In genomic region chr18:318791-319291, GRCh38 we compare ENCODE assay signal across 29 cellular contexts. TPM values are rescaled to one million over a fixed set of nuclear protein-coding genes. Genes with fewer than 3 reads are reported as not detected.
A peak's percentile ranks its signal among the peaks of the same experiment; 100 is the strongest.
DNase-seq lines count a peak whose midpoint lies in the region; TF ChIP-seq lines count a peak whose summit lies in the region.
"Had no signal": no experiment of that assay in that cellular context is flagged by ENCODE, and none has a peak within 500 bp of the region (broad histone marks: within the 10 kb centered on the region; RNA-seq: fewer than 3 reads in every experiment).

No MANE protein-coding gene starts in this region.

- no peak for DNase-seq in H9
- peak; percentile 32 for DNase-seq in MG63
- peak; percentile 25 for DNase-seq in fibroblast of mammary gland (ENCODE audit: low read depth)
- no peak for DNase-seq in osteocyte (ENCODE audit: extremely low spot score, unreplicated experiment)
- no peak for DNase-seq in NCI-H2029 (lab: John Stamatoyannopoulos, UW)
- DNase-seq in NCI-H2107 treated with DMSO at 0.1 percent for 48 hours (lab: John Stamatoyannopoulos, UW; ENCODE audit: unreplicated experiment), result no peak
- DNase-seq in SK-N-DZ (ENCODE audit: low spot score), result no peak
- DNase-seq: BE2C; CD8-positive, alpha-beta memory T cell; DMS79 treated with DMSO at 0.1 percent for 48 hours; HFFc6; KBM-7; NCI-H1092; NCI-H1417 treated with DMSO at 0.1 percent for 48 hours; NCI-H1694 treated with DMSO at 0.1 percent for 48 hours; NCI-H2081 treated with DMSO at 0.1 percent for 48 hours; NCI-H2171 treated with DMSO at 0.1 percent for 48 hours; NCI-H446; NCI-H524 treated with DMSO at 0.1 percent for 48 hours; NCI-H82; PC-9; Right ventricle myocardium superior; RPMI8226; T-cell had no signal

- no CpG with 5 or more reads among the region's 9 CpGs for WGBS in H9 (ENCODE audit: extremely low coverage, insufficient read length, low lambda C conversion rate)

- no peak overlapping the region for H3K4me2 ChIP-seq in H9 (ENCODE audit: insufficient read depth, insufficient read length, low read length)
- H3K4me2 ChIP-seq: A549, GM23338, PC-9 had no signal

- peak overlapping the region; percentile 75 for H3K56ac ChIP-seq in H9 (ENCODE audit: insufficient read length, low read depth, low read length)

- H4K91ac ChIP-seq in H9 (ENCODE audit: insufficient read length, low read depth, low read length), result no peak overlapping the region

- H3T11ph ChIP-seq in H9 (ENCODE audit: low read length), result no peak overlapping the region

- no peak overlapping the region for H2BK120ac ChIP-seq in H9 (ENCODE audit: low read depth, low read length, poor library complexity, severe bottlenecking)

- no peak overlapping the region for H2BK20ac ChIP-seq in H9 (ENCODE audit: low read depth, low read length, poor library complexity, severe bottlenecking)

- H3K27me3 Mint-ChIP-seq in H9 (ENCODE audit: low read depth), result no peaks in the 10 kb centered on the region; the same call in 1 of the 2 replicates
- H3K27me3 Mint-ChIP-seq in osteocyte (ENCODE audit: unreplicated experiment), result no peaks in the 10 kb centered on the region

- H3K9me3 ChIP-seq in H9 (ENCODE audit: control insufficient read depth, low read depth, low read length) (no peaks in the 10 kb centered on the region), MG63 (no peaks in the 10 kb centered on the region)
- H3K9me3 ChIP-seq: A549, BE2C, HAP-1, SJSA1 had no signal

- H3K4me3 ChIP-seq in MG63, result no peak overlapping the region
- no peak overlapping the region for H3K4me3 ChIP-seq in fibroblast of mammary gland (ENCODE audit: control insufficient read depth, low read depth, low read length)
- H3K4me3 ChIP-seq: A549, GM23338, HAP-1, PC-9, SJSA1 had no signal

- no peaks in the 10 kb centered on the region for H3K4me1 ChIP-seq in H9 (ENCODE audit: insufficient read depth, low read length)
- H3K4me1 ChIP-seq: BE2C, HAP-1 had no signal

- no peaks in the 10 kb centered on the region for H3K79me2 ChIP-seq in H9 (ENCODE audit: insufficient read depth, low read length)

- H2AFZ ChIP-seq in H9 (ENCODE audit: low read length), result no peak overlapping the region
- H2AFZ ChIP-seq: GM23338, PC-9 had no signal

- H4K8ac ChIP-seq in H9 (replicated peaks; ENCODE audit: insufficient read length, low read depth, low read length), result no peak overlapping the region

- H2AK5ac ChIP-seq in H9 (ENCODE audit: insufficient read length, low read length), result no peak overlapping the region

- H3K14ac ChIP-seq in H9 (ENCODE audit: insufficient read depth, low read length), result 0 out of 2 replicates have a peak overlapping the region, but pooled peaks have one; percentile 8

- H3K9ac ChIP-seq in H9 (ENCODE audit: extremely low read depth, insufficient read length, low read length), result no peak overlapping the region

- H3K23ac ChIP-seq in H9 (ENCODE audit: insufficient read length, low read depth, low read length), result no peak overlapping the region

- H4K20me1 ChIP-seq in H9 (ENCODE audit: control insufficient read depth, insufficient read depth, insufficient read length), result no peaks in the 10 kb centered on the region

- H3K9me3 Mint-ChIP-seq in H9 (no peaks in the 10 kb centered on the region), osteocyte (ENCODE audit: unreplicated experiment) (no peaks in the 10 kb centered on the region)
- H3K9me3 Mint-ChIP-seq: CD14-positive monocyte; CD8-positive, alpha-beta memory T cell; GM23338; HFFc6; T-cell had no signal

- H3K4me3 Mint-ChIP-seq in H9 (no peak overlapping the region), osteocyte (ENCODE audit: unreplicated experiment) (peak overlapping the region; percentile 23)
- H3K4me3 Mint-ChIP-seq: CD14-positive monocyte; CD8-positive, alpha-beta memory T cell; GM23338; HFFc6; T-cell had no signal

- H3K27ac Mint-ChIP-seq in H9, result no peak overlapping the region
- peak overlapping the region; percentile 79 for H3K27ac Mint-ChIP-seq in osteocyte (ENCODE audit: unreplicated experiment)
- H3K27ac Mint-ChIP-seq: CD14-positive monocyte; CD8-positive, alpha-beta memory T cell; GM23338; HFFc6; T-cell had no signal

- H3K4me1 Mint-ChIP-seq in H9, result peaks cover 0 to 8% of the 10 kb centered on the region in 2 experiments; a peak in 2 of 4 replicates
- peaks cover 64% of the 10 kb centered on the region for H3K4me1 Mint-ChIP-seq in osteocyte (ENCODE audit: unreplicated experiment)
- H3K4me1 Mint-ChIP-seq: GM23338 had no signal

- no peak for TF ChIP-seq CTCF in H9 (conservative IDR thresholded peaks at IDR 0.05)
- TF ChIP-seq CTCF in fibroblast of mammary gland (conservative IDR thresholded peaks at IDR 0.05; ENCODE audit: control insufficient read depth, insufficient read depth, low read depth, low read length), result no peak
- no peak for TF ChIP-seq CTCF in osteocyte (IDR thresholded peaks at IDR 0.05)

- peaks cover 5% of the 10 kb centered on the region; the same call in 1 of the 2 replicates for H3K36me3 ChIP-seq in MG63
- H3K36me3 ChIP-seq: BE2C, HAP-1, SJSA1 had no signal

- no peaks in the 10 kb centered on the region for H3K23me2 ChIP-seq in H9 (ENCODE audit: insufficient read length, low read depth, low read length, poor library complexity, severe bottlenecking)

- 0 out of 2 replicates have a peak overlapping the region, but pooled peaks have one; percentile 71 for H2BK15ac ChIP-seq in H9 (ENCODE audit: low read depth, low read length)

- no peak overlapping the region for H3K18ac ChIP-seq in H9 (ENCODE audit: insufficient read length, low read depth, low read length)

- no peak overlapping the region for H2BK5ac ChIP-seq in H9 (ENCODE audit: insufficient read length, low read length)

- H3K36me3 Mint-ChIP-seq in H9 (ENCODE audit: insufficient read depth in 1 of 3, low read depth in 3 of 3) (no peaks in the 10 kb centered on the region), osteocyte (ENCODE audit: unreplicated experiment) (peaks cover 1% of the 10 kb centered on the region)
- H3K36me3 Mint-ChIP-seq: CD8-positive, alpha-beta memory T cell; T-cell had no signal

- H3K27ac ChIP-seq in H9 (ENCODE audit: insufficient read length, low read depth, low read length), result no peak overlapping the region
- H3K27ac ChIP-seq: A549, PC-9, SJSA1 had no signal

- no peak overlapping the region for H4K5ac ChIP-seq in H9 (ENCODE audit: insufficient read length, low read depth, low read length)

- H3K27me3 ChIP-seq in H9 (ENCODE audit: insufficient read depth, low read length), result no peaks in the 10 kb centered on the region
- H3K27me3 ChIP-seq in MG63, result no peaks in the 10 kb centered on the region
- H3K27me3 ChIP-seq: BE2C, SJSA1 had no signal

- H2BK12ac ChIP-seq in H9 (ENCODE audit: insufficient read length, low read depth, low read length), result no peak overlapping the region

- H3K79me1 ChIP-seq in H9 (ENCODE audit: insufficient read depth, low read depth, low read length, poor library complexity, severe bottlenecking), result no peaks in the 10 kb centered on the region

- H3K4ac ChIP-seq in H9 (ENCODE audit: low read depth, low read length), result no peak overlapping the region

RNA-seq across cellular contexts. Expression of gene THOC1, which starts 51.0 kb away (rescaled TPM):
- total RNA-seq in H9 (2021) (64.0 and 74.5 TPM in 2 replicates), osteocyte (36.5 and 39.7 TPM in 2 replicates)
- 27.8 and 28.1 TPM in 2 replicates for total RNA-seq in MG63 (2014; rRNA removed; shearing (Covaris generic); ENCODE audit: low replicate concordance)
- polyA plus RNA-seq in SK-N-DZ (2014; cell fraction: cytosol; rRNA removed), result 57.3 and 58.8 TPM in 2 replicates
- 227 and 247 TPM in 2 replicates for polyA plus RNA-seq in SK-N-DZ (2014; cell fraction: nucleus; rRNA removed)

Comparison
In these comparisons a context has a peak if more than half of its experiments do, and no peak if none do; other contexts are left out.
1. DNase-seq: peak in MG63 (single experiment) and fibroblast of mammary gland (single experiment); none in H9 (single experiment), osteocyte (single experiment), NCI-H2029 (single experiment), NCI-H2107 treated with DMSO at 0.1 percent for 48 hours (single experiment) and SK-N-DZ (single experiment).